In genomic region chr17:1647802-1648581, GRCh38 we compare ENCODE assay signal across 8 cellular contexts. TPM values are rescaled to one million over a fixed set of nuclear protein-coding genes. Genes with fewer than 3 reads are reported as not detected.
DNase-seq lines count a peak whose midpoint lies in the region; ATAC-seq and TF ChIP-seq lines count a peak whose summit lies in the region.

No MANE protein-coding gene starts in this region.

- ATAC-seq in HG03342 (IDR thresholded peaks at IDR 0.05; ENCODE audit: unreplicated experiment): no peak

- DNase-seq in activated CD8-positive, alpha-beta memory T cell treated with anti-CD3 and anti-CD28 coated beads, Interleukin-2, amount 50 U/mL, for 48 hours: peak; percentile 71
- DNase-seq in activated CD8-positive, alpha-beta memory T cell treated with anti-CD3 and anti-CD28 coated beads for 24 hours: no peak
- no peak for DNase-seq in SK-N-MC (ENCODE audit: low read depth, low spot score)
- peak; percentile 25 for DNase-seq in fibroblast of peridontal ligament (ENCODE audit: extremely low read depth)
- peak; percentile 86 for DNase-seq in osteoblast (ENCODE audit: insufficient read length, low spot score, missing footprints)
- no peak for DNase-seq in NCI-H526 (lab: John Stamatoyannopoulos, UW)
- DNase-seq in NCI-H748 (lab: John Stamatoyannopoulos, UW; ENCODE audit: unreplicated experiment): no peak

- H3K79me2 ChIP-seq in osteoblast (ENCODE audit: insufficient read depth, low read length): no peaks in the 10 kb centered on the region

- H3K4me2 ChIP-seq in osteoblast (ENCODE audit: insufficient read depth, low read length): peak overlapping the region; percentile 93

- H3K9me3 ChIP-seq in SK-N-MC (ENCODE audit: low read depth, low read length): no peaks in the 10 kb centered on the region
- no peaks in the 10 kb centered on the region for H3K9me3 ChIP-seq in osteoblast (ENCODE audit: low read depth, low read length)

- no peaks in the 10 kb centered on the region for H3K27me3 ChIP-seq in osteoblast (ENCODE audit: insufficient read depth, low read length)

- H3K4me3 ChIP-seq in SK-N-MC: peak overlapping the region; percentile 78
- peak overlapping the region; percentile 79 for H3K4me3 ChIP-seq in osteoblast (ENCODE audit: insufficient read depth, low read length)

- peaks cover 28% of the 10 kb centered on the region for H3K36me3 ChIP-seq in SK-N-MC (ENCODE audit: insufficient read depth, low read length)
- peaks cover 31% of the 10 kb centered on the region for H3K36me3 ChIP-seq in osteoblast (ENCODE audit: insufficient read depth, low read length)

- H4K20me1 ChIP-seq in osteoblast (ENCODE audit: insufficient read depth, low read length): no peaks in the 10 kb centered on the region

- H2AFZ ChIP-seq in osteoblast (ENCODE audit: low read length): peak overlapping the region; percentile 90

- H3K9ac ChIP-seq in SK-N-MC (ENCODE audit: insufficient read length): peak overlapping the region; percentile 45

- TF ChIP-seq CTCF in osteoblast (IDR thresholded peaks at IDR 0.05; ENCODE audit: extremely low read depth, low read depth, low read length): no peak

- H3K27ac ChIP-seq in SK-N-MC (no peak overlapping the region), osteoblast (ENCODE audit: low read depth, low read length) (peak overlapping the region; percentile 60)

- peaks cover 17% of the 10 kb centered on the region for H3K4me1 ChIP-seq in osteoblast (ENCODE audit: insufficient read depth, low read length)

RNA-seq across cellular contexts. Expression of gene RILP, which starts 1.7 kb away (rescaled TPM):
- total RNA-seq in osteoblast: 11.2 and 11.6 TPM in 2 replicates

RNA-seq across cellular contexts. Expression of gene SCARF1, which starts 2.5 kb away (rescaled TPM):
- 0.88 and 1.4 TPM in 2 replicates for total RNA-seq in osteoblast

RNA-seq across cellular contexts. Expression of gene SLC43A2, which starts 19.4 kb away (rescaled TPM):
- 4.4 and 5.4 TPM in 2 replicates for total RNA-seq in osteoblast

RNA-seq across cellular contexts. Expression of gene PRPF8, which starts 36.7 kb away (rescaled TPM):
- total RNA-seq in osteoblast: 107 and 111 TPM in 2 replicates

Comparison
In these comparisons a context has a peak if more than half of its experiments do, and no peak if none do; other contexts are left out.
1. DNase-seq: peak in activated CD8-positive, alpha-beta memory T cell treated with anti-CD3 and anti-CD28 coated beads, Interleukin-2, amount 50 U/mL, for 48 hours (single experiment), fibroblast of peridontal ligament (single experiment) and osteoblast (single experiment); none in activated CD8-positive, alpha-beta memory T cell treated with anti-CD3 and anti-CD28 coated beads for 24 hours (single experiment), SK-N-MC (single experiment), NCI-H526 (0 of 2) and NCI-H748 (single experiment).